Comparison of ENCODE assay signal across 8 cellular contexts in genomic region chr6:43477235-43478007, GRCh38.
DNase-seq lines count a peak whose midpoint lies in the region; ATAC-seq lines count a peak whose summit lies in the region.

TJAP1 (plus strand) TSS chr6:43477570; CDS start chr6:43499002, 21,432 bp downstream.

- H3K27me3 Mint-ChIP-seq in effector memory CD8-positive, alpha-beta T cell, result no peaks in the 10 kb centered on the region
- H3K27me3 Mint-ChIP-seq in memory B cell, result no peaks in the 10 kb centered on the region

- no peaks in the 10 kb centered on the region for H3K9me3 Mint-ChIP-seq in effector memory CD8-positive, alpha-beta T cell
- H3K9me3 Mint-ChIP-seq in memory B cell, result no peaks in the 10 kb centered on the region

- DNase-seq in C1 segment of cervical spinal cord (lab: John Stamatoyannopoulos, UW) (peak; percentile 31 to 94 (median 86)), HS-27A (ENCODE audit: low read depth) (peak; percentile 70), NOMO-1 (lab: John Stamatoyannopoulos, UW; ENCODE audit: unreplicated experiment in 2 of 2) (peak; percentile 63 to 83), memory B cell (ENCODE audit: low spot score in 2 of 2) (peak; percentile 95 to 97)
- peak; percentile 90 to 94 for DNase-seq in activated CD8-positive, alpha-beta memory T cell treated with anti-CD3 and anti-CD28 coated beads for 4 hours (ENCODE audit: low read depth in 2 of 2)
- DNase-seq in effector memory CD8-positive, alpha-beta T cell, result peak; percentile 97 to 98 (median 97)
- peak; percentile 97 for DNase-seq in stimulated activated CD8-positive, alpha-beta memory T cell treated with anti-CD3 and anti-CD28 coated beads, Interleukin-12 subunit alpha, Interleukin-12 subunit beta, amount 100 ng/mL, for 1 hour (ENCODE audit: low read depth)

- peak; percentile 92 for ATAC-seq in GM19372 (IDR thresholded peaks at IDR 0.05; ENCODE audit: low read depth, unreplicated experiment)
- ATAC-seq in effector memory CD8-positive, alpha-beta T cell (replicated peaks), result peak; percentile 99
- ATAC-seq in memory B cell (ENCODE audit: low read depth), result peak; percentile 98

- peak within 1 kb of the TSS; percentile 99 for H3K27ac Mint-ChIP-seq in effector memory CD8-positive, alpha-beta T cell
- peak within 1 kb of the TSS; percentile 99 for H3K27ac Mint-ChIP-seq in memory B cell

- peaks cover 11% of the 10 kb centered on the region for H3K36me3 Mint-ChIP-seq in effector memory CD8-positive, alpha-beta T cell (ENCODE audit: insufficient read depth)
- peaks cover 3% of the 10 kb centered on the region for H3K36me3 Mint-ChIP-seq in memory B cell

- peaks cover 27 to 38% of the 10 kb centered on the region in 2 donors for H3K4me1 Mint-ChIP-seq in effector memory CD8-positive, alpha-beta T cell (ENCODE audit: low read depth in 2 of 2)
- H3K4me1 Mint-ChIP-seq in memory B cell, result peaks cover 28% of the 10 kb centered on the region

- H3K4me3 Mint-ChIP-seq in effector memory CD8-positive, alpha-beta T cell, result peak within 1 kb of the TSS; percentile 97 to 99
- H3K4me3 Mint-ChIP-seq in memory B cell, result peak within 1 kb of the TSS; percentile 99

Comparison
In these comparisons a context has a peak if more than half of its experiments do, and no peak if none do; other contexts are left out.
1. Peak in every context shown above with its lines: DNase-seq and ATAC-seq.